Comparison of ENCODE assay signal across 8 cellular contexts in genomic region chr6:37170273-37171140, GRCh38. TPM values are rescaled to one million over a fixed set of nuclear protein-coding genes. Genes with fewer than 3 reads are reported as not detected.
A peak's percentile ranks its signal among the peaks of the same experiment; 100 is the strongest.
DNase-seq lines count a peak whose midpoint lies in the region; ATAC-seq, FAIRE-seq and TF ChIP-seq lines count a peak whose summit lies in the region.

No MANE protein-coding gene starts in this region.

- H3K4me3 ChIP-seq in keratinocyte (ENCODE audit: control insufficient read depth in 2 of 3, extremely low read depth in 1 of 3, insufficient read depth in 2 of 3, low read depth in 1 of 3, low read length in 3 of 3): peak overlapping the region; percentile 75 to 86 (median 82)

- H2AFZ ChIP-seq in keratinocyte (ENCODE audit: control insufficient read depth, low read length): peak overlapping the region; percentile 16

- peak overlapping the region; percentile 78 for H3K9ac ChIP-seq in keratinocyte (ENCODE audit: control insufficient read depth, extremely low read depth, insufficient read depth, low read length)

- H3K9me3 Mint-ChIP-seq in IgD-negative memory B cell (no peaks in the 10 kb centered on the region), MCF 10A (ENCODE audit: unreplicated experiment) (no peaks in the 10 kb centered on the region)

- FAIRE-seq in keratinocyte (lab: Jason Lieb, UNC): no peak

- POLR2A ChIA-PET in MCF 10A (lab: Yijun Ruan, JAX): interaction anchor here (0.7 to 7.9 kb wide), 19 partner anchors 33 to 503 kb away, joined by 3 to 117 read pairs (median 7); partner anchors contain the start of gene PPIL1

- H3K79me2 ChIP-seq in keratinocyte (ENCODE audit: control insufficient read depth, insufficient read depth, low read length): peaks cover 12% of the 10 kb centered on the region

- peak overlapping the region; percentile 68 for H3K27ac ChIP-seq in keratinocyte (ENCODE audit: control insufficient read depth, insufficient read depth, low read length)

- CTCF ChIA-PET in MCF 10A (lab: Yijun Ruan, JAX): interaction anchor here (0.6 to 10.9 kb wide), 23 partner anchors 14 to 314 kb away, joined by 3 to 359 read pairs (median 6); partner anchors contain the start of gene C6orf89

- peaks cover 15 to 38% (median 34%) of the 10 kb centered on the region in 3 donors for H3K4me1 Mint-ChIP-seq in IgD-negative memory B cell
- peaks cover 10% of the 10 kb centered on the region for H3K4me1 Mint-ChIP-seq in MCF 10A (ENCODE audit: insufficient read depth, unreplicated experiment)

- no peaks in the 10 kb centered on the region for H3K27me3 ChIP-seq in keratinocyte (ENCODE audit: control insufficient read depth, extremely low read depth, insufficient read depth, low read length)

- H3K9me1 ChIP-seq in keratinocyte (ENCODE audit: control insufficient read depth, extremely low read depth, insufficient read depth, low read length): no peaks in the 10 kb centered on the region

- DNase-seq in GM03348 (ENCODE audit: low spot score) (peak; percentile 32), SW480 (ENCODE audit: low spot score) (peak; percentile 42), MCF 10A (ENCODE audit: unreplicated experiment) (peak; percentile 43), keratinocyte (ENCODE audit: low read depth, low spot score) (no peak), OCI-M2 (lab: John Stamatoyannopoulos, UW; ENCODE audit: unreplicated experiment) (no peak)
- peak; percentile 50 for DNase-seq in stimulated activated CD4-positive, alpha-beta T cell treated with anti-CD3 and anti-CD28 coated beads, Interleukin-4, amount 100 ng/mL, for 24 hours

- no peaks in the 10 kb centered on the region for H3K9me3 ChIP-seq in keratinocyte (ENCODE audit: control insufficient read depth, low read depth, low read length)

- H4K20me1 ChIP-seq in keratinocyte (ENCODE audit: control insufficient read depth, extremely low read depth, insufficient read depth, low read length): no peaks in the 10 kb centered on the region

- H3K36me3 Mint-ChIP-seq in IgD-negative memory B cell (peaks cover 11% of the 10 kb centered on the region), MCF 10A (ENCODE audit: insufficient read depth, unreplicated experiment) (peaks cover 29% of the 10 kb centered on the region)

- peak; percentile 16 for ATAC-seq in GM21619 (IDR thresholded peaks at IDR 0.05; ENCODE audit: unreplicated experiment)

- no TSS peak for BruUV-seq in MCF 10A (replicated peaks; lab: Mats Ljungman, UMichigan)

- dilution Hi-C loops in keratinocyte (cut with MboI; ENCODE audit: extremely low pct_ligation_motif_present, low sequenced_read_pairs): no loop called here

- peaks cover 15% of the 10 kb centered on the region for H3K4me1 ChIP-seq in keratinocyte (ENCODE audit: control insufficient read depth, extremely low read depth, insufficient read depth, low read length)

- peak overlapping the region; percentile 53 to 99 (median 97) for H3K27ac Mint-ChIP-seq in IgD-negative memory B cell
- no peak overlapping the region for H3K27ac Mint-ChIP-seq in MCF 10A (ENCODE audit: low read depth, unreplicated experiment)

- H3K4me3 Mint-ChIP-seq in IgD-negative memory B cell (peak overlapping the region; percentile 90 to 99 (median 96)), MCF 10A (ENCODE audit: unreplicated experiment) (peak overlapping the region; percentile 81)

- intact Hi-C loops in MCF 10A (cut with micrococcal nuclease): no loop called here

- H3K27me3 Mint-ChIP-seq in IgD-negative memory B cell (no peaks in the 10 kb centered on the region), MCF 10A (ENCODE audit: insufficient read depth, unreplicated experiment) (no peaks in the 10 kb centered on the region)

- H3K4me2 ChIP-seq in keratinocyte (ENCODE audit: control insufficient read depth, extremely low read depth, insufficient read depth, low read depth, low read length): peak overlapping the region; percentile 94

- peaks cover 8 to 14% of the 10 kb centered on the region in 2 experiments for H3K36me3 ChIP-seq in keratinocyte (ENCODE audit: control insufficient read depth in 2 of 2, extremely low read depth in 1 of 2, insufficient read depth in 2 of 2, low read length in 2 of 2)

- TF ChIP-seq CTCF in MCF 10A (IDR thresholded peaks at IDR 0.05; ENCODE audit: unreplicated experiment): peak; percentile 20
- peak; percentile 15 to 36 (median 23) for TF ChIP-seq CTCF in keratinocyte (optimal IDR thresholded peaks at IDR 0.05 in 1 of 3, IDR thresholded peaks at IDR 0.05 in 1 of 3, conservative IDR thresholded peaks at IDR 0.05 in 1 of 3; ENCODE audit: extremely low read depth in 1 of 3, insufficient read depth in 2 of 3, low read length in 3 of 3)

RNA-seq across cellular contexts. Expression of gene PIM1, which starts 0.6 kb away (rescaled TPM):
- polyA plus RNA-seq in IgD-negative memory B cell: 31.1 TPM
- total RNA-seq in MCF 10A (2022): 6.0 and 6.2 TPM in 2 replicates
- 7.1 to 14.3 TPM (median 10.2 TPM) in 3 replicates for polyA plus RNA-seq in keratinocyte
- polyA plus RNA-seq in keratinocyte (2011; ENCODE audit: low read depth): 21.0 TPM
- polyA plus RNA-seq in keratinocyte (2011; cell fraction: cytosol; rRNA removed): 6.8 and 8.2 TPM in 2 replicates
- polyA plus RNA-seq in keratinocyte (2011; cell fraction: nucleus; rRNA removed): 19.0 and 19.2 TPM in 2 replicates
- polyA plus RNA-seq in keratinocyte (2012; ENCODE audit: low replicate concordance): 7.6 and 139 TPM in 2 replicates
- polyA minus RNA-seq in keratinocyte: 6.4 to 14.5 TPM (median 12.7 TPM) in 3 replicates
- 10.2 TPM for polyA minus RNA-seq in keratinocyte (2011; cell fraction: cytosol; rRNA and poly(A)+ RNA removed)
- 9.1 and 11.7 TPM in 2 replicates for polyA minus RNA-seq in keratinocyte (2011; cell fraction: nucleus; rRNA and poly(A)+ RNA removed)

Comparison
In these comparisons a context has a peak if more than half of its experiments do, and no peak if none do; other contexts are left out.
1. DNase-seq: peak in GM03348 (single experiment), SW480 (single experiment), MCF 10A (single experiment) and stimulated activated CD4-positive, alpha-beta T cell treated with anti-CD3 and anti-CD28 coated beads, Interleukin-4, amount 100 ng/mL, for 24 hours (single experiment); none in keratinocyte (single experiment) and OCI-M2 (single experiment).